Comparison of ENCODE assay signal across 10 cellular contexts in the genomic region with DNA sequence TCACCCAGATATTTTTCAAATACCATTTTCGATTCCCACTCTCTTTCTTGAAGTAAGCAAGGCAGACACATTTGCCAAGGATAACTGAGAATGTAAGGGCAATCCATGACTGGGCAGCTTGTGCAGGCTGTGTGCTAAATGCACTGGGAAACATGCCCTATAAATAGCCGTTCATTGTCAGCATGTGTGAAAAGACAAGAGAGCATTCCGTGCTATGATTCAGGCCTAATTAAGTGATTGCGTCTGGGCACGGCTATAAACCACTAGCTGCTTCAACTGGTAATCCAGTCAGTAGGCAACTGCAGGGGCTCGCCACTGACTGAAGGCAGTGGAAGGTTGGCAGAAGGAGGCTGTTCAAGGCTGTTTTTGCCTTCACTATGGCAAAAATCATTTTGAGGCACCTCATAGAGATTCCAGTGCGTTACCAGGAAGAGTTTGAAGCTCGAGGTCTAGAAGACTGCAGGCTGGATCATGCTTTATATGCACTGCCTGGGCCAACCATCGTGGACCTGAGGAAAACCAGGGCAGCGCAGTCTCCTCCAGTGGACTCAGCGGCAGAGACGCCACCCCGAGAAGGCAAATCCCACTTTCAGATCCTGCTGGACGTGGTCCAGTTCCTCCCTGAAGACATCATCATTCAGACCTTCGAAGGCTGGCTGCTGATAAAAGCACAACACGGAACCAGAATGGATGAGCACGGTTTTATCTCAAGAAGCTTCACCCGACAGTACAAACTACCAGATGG. TPM values are rescaled to one million over a fixed set of nuclear protein-coding genes. Genes with fewer than 3 reads are reported as not detected.
DNase-seq lines count a peak whose midpoint lies in the region; ATAC-seq and TF ChIP-seq lines count a peak whose summit lies in the region.
"Had no signal": no experiment of that assay in that cellular context is flagged by ENCODE, and none has a peak within 500 bp of the region (broad histone marks: within the 10 kb centered on the region; RNA-seq: fewer than 3 reads in every experiment).

A gene with protein sequence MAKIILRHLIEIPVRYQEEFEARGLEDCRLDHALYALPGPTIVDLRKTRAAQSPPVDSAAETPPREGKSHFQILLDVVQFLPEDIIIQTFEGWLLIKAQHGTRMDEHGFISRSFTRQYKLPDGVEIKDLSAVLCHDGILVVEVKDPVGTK (plus strand): TSS at position 287 of the 745 bp plus-strand sequence. CDS start 91 bp downstream, at position 378.

- peak within 1 kb of the TSS; percentile 61 to 86 (median 82) for H3K27ac ChIP-seq in sigmoid colon
- H3K27ac ChIP-seq in effector memory CD4-positive, alpha-beta T cell (ENCODE audit: insufficient read depth, low read length, poor library complexity, severe bottlenecking): no peak within 1 kb of the TSS

- intact Hi-C loops in Right ventricle myocardium superior (cut with DNase I) (no loop called here), sigmoid colon (cut with DNase I) (no loop called here)

- CTCF ChIA-PET in HEK293T (lab: Yijun Ruan, JAX): interaction anchor here (1.0 kb wide), 1 partner anchor 33 kb away, joined by 3 read pairs; no protein-coding TSS in a partner anchor

- no peaks in the 10 kb centered on the region for H3K36me3 ChIP-seq in sigmoid colon
- H3K36me3 ChIP-seq in effector memory CD4-positive, alpha-beta T cell (ENCODE audit: control insufficient read depth, insufficient read depth, low read length): no peaks in the 10 kb centered on the region

- peak within 1 kb of the TSS in 3 of 4 donors; percentile 15 to 36 (median 25) for H3K4me3 ChIP-seq in sigmoid colon
- H3K4me3 ChIP-seq in effector memory CD4-positive, alpha-beta T cell (ENCODE audit: insufficient read depth, low read depth, low read length, poor library complexity, severe bottlenecking): no peak within 1 kb of the TSS

- peak; percentile 11 for DNase-seq in GOT3 (lab: John Stamatoyannopoulos, UW)
- DNase-seq in Right ventricle myocardium superior: peak; percentile 58
- DNase-seq in sigmoid colon: peak; percentile 74
- no peak for DNase-seq in HEK293T (ENCODE audit: extremely low spot score)
- DNase-seq in stimulated activated CD4-positive, alpha-beta T cell treated with anti-CD3 and anti-CD28 coated beads, Interleukin-12 subunit alpha, Interleukin-12 subunit beta, amount 100 ng/mL, for 4 hours: no peak
- no peak for DNase-seq in effector memory CD4-positive, alpha-beta T cell
- DNase-seq: activated CD4-positive, alpha-beta T cell treated with anti-CD3 and anti-CD28 coated beads, Interleukin-2, amount 50 U/mL, for 1 hour had no signal

- TF ChIP-seq POLR2A in sigmoid colon (IDR thresholded peaks at IDR 0.05): no peak

- POLR2A ChIA-PET in HEK293T (lab: Yijun Ruan, JAX): no interaction called here

- H3K9me3 ChIP-seq in sigmoid colon: no peaks in the 10 kb centered on the region
- no peaks in the 10 kb centered on the region for H3K9me3 ChIP-seq in effector memory CD4-positive, alpha-beta T cell (ENCODE audit: control insufficient read depth, low read length)

- no peaks in the 10 kb centered on the region for H3K27me3 ChIP-seq in sigmoid colon
- no peaks in the 10 kb centered on the region for H3K27me3 ChIP-seq in effector memory CD4-positive, alpha-beta T cell (replicated peaks; ENCODE audit: control insufficient read depth, insufficient read depth, low read length, poor library complexity, severe bottlenecking)

- WGBS in sigmoid colon, 2 donors: 73 to 83% methylated on average over 18 of the region's 18 CpGs

- ATAC-seq in SK-N-SH treated with all-trans-retinoic acid at 6 μM for 48 hours (peak; percentile 83), Right ventricle myocardium superior (ENCODE audit: poor library complexity) (peak; percentile 74), HG02642 (IDR thresholded peaks at IDR 0.05; ENCODE audit: poor library complexity, unreplicated experiment) (no peak)

- TF ChIP-seq EP300 in sigmoid colon (IDR thresholded peaks at IDR 0.05): peak in 2 of 4 donors; percentile 6 to 61

- H3K4me1 ChIP-seq in sigmoid colon: peaks cover 0 to 36% (median 27%) of the 10 kb centered on the region in 4 donors
- H3K4me1 ChIP-seq in effector memory CD4-positive, alpha-beta T cell (ENCODE audit: control insufficient read depth, insufficient read depth, low read length, poor library complexity, severe bottlenecking): no peaks in the 10 kb centered on the region

- TF ChIP-seq CTCF in sigmoid colon (IDR thresholded peaks at IDR 0.05): no peak

TF ChIP-seq in SK-N-SH treated with all-trans-retinoic acid at 6 μM for 48 hours, 23 proteins besides CTCF, POLR2A, EP300 and RAD21 (continues in another document):
- TF ChIP-seq GLIS3 (CRISPR knock-in tag; IDR thresholded peaks at IDR 0.05) (no peak), ISL1 (CRISPR knock-in tag; IDR thresholded peaks at IDR 0.05) (no peak), ESRRG (CRISPR knock-in tag; IDR thresholded peaks at IDR 0.05) (no peak), ZNF565 (CRISPR knock-in tag; conservative IDR thresholded peaks at IDR 0.05; ENCODE audit: low read depth) (no peak), RARB (CRISPR knock-in tag; IDR thresholded peaks at IDR 0.05) (no peak), ZNF70 (CRISPR knock-in tag; IDR thresholded peaks at IDR 0.05) (no peak), ZNF8 (CRISPR knock-in tag; IDR thresholded peaks at IDR 0.05) (no peak), TCF4 (CRISPR knock-in tag; IDR thresholded peaks at IDR 0.05; ENCODE audit: borderline replicate concordance) (no peak)
- TF ChIP-seq, protein P1, sequence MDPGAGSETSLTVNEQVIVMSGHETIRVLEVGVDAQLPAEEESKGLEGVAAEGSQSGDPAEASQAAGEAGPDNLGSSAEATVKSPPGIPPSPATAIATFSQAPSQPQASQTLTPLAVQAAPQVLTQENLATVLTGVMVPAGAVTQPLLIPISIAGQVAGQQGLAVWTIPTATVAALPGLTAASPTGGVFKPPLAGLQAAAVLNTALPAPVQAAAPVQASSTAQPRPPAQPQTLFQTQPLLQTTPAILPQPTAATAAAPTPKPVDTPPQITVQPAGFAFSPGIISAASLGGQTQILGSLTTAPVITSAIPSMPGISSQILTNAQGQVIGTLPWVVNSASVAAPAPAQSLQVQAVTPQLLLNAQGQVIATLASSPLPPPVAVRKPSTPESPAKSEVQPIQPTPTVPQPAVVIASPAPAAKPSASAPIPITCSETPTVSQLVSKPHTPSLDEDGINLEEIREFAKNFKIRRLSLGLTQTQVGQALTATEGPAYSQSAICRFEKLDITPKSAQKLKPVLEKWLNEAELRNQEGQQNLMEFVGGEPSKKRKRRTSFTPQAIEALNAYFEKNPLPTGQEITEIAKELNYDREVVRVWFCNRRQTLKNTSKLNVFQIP (CRISPR knock-in tag; IDR thresholded peaks at IDR 0.05; ENCODE audit: borderline replicate concordance, low read depth): no peak
- TF ChIP-seq, protein P2, sequence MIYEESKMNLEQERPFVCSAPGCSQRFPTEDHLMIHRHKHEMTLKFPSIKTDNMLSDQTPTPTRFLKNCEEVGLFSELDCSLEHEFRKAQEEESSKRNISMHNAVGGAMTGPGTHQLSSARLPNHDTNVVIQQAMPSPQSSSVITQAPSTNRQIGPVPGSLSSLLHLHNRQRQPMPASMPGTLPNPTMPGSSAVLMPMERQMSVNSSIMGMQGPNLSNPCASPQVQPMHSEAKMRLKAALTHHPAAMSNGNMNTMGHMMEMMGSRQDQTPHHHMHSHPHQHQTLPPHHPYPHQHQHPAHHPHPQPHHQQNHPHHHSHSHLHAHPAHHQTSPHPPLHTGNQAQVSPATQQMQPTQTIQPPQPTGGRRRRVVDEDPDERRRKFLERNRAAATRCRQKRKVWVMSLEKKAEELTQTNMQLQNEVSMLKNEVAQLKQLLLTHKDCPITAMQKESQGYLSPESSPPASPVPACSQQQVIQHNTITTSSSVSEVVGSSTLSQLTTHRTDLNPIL (CRISPR knock-in tag; IDR thresholded peaks at IDR 0.05; ENCODE audit: low read depth): no peak

TF ChIP-seq in HEK293T, 16 proteins besides CTCF, POLR2A, EP300 and RAD21:
- no peak for TF ChIP-seq FOXK2 (IDR thresholded peaks at IDR 0.05)
- no peak for TF ChIP-seq BHLHE40 (IDR thresholded peaks at IDR 0.05; ENCODE audit: borderline replicate concordance)
- no peak for TF ChIP-seq ELF4 (IDR thresholded peaks at IDR 0.05)
- no peak for TF ChIP-seq L3MBTL2 (conservative IDR thresholded peaks at IDR 0.05)
- no peak for TF ChIP-seq SP1 (IDR thresholded peaks at IDR 0.05)
- no peak for TF ChIP-seq HDGF (IDR thresholded peaks at IDR 0.05; ENCODE audit: borderline replicate concordance)
- TF ChIP-seq SUZ12 (IDR thresholded peaks at IDR 0.05): no peak
- no peak for TF ChIP-seq FOXM1 (IDR thresholded peaks at IDR 0.05; ENCODE audit: borderline replicate concordance)
- TF ChIP-seq FOXA1 (IDR thresholded peaks at IDR 0.05): no peak
- TF ChIP-seq ZNF384 (IDR thresholded peaks at IDR 0.05): no peak
- TF ChIP-seq, protein P3, sequence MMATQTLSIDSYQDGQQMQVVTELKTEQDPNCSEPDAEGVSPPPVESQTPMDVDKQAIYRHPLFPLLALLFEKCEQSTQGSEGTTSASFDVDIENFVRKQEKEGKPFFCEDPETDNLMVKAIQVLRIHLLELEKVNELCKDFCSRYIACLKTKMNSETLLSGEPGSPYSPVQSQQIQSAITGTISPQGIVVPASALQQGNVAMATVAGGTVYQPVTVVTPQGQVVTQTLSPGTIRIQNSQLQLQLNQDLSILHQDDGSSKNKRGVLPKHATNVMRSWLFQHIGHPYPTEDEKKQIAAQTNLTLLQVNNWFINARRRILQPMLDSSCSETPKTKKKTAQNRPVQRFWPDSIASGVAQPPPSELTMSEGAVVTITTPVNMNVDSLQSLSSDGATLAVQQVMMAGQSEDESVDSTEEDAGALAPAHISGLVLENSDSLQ (IDR thresholded peaks at IDR 0.05): no peak
- TF ChIP-seq LEF1 (IDR thresholded peaks at IDR 0.05; ENCODE audit: borderline replicate concordance): no peak
- no peak for TF ChIP-seq TARDBP (IDR thresholded peaks at IDR 0.05)
- TF ChIP-seq NFRKB (IDR thresholded peaks at IDR 0.05): no peak
TF ChIP-seq in HEK293T: peak in this region for 0.

RNA-seq across cellular contexts. Expression of the gene that starts here (rescaled TPM):
- total RNA-seq in Right ventricle myocardium superior (596 TPM), sigmoid colon (10 to 100 TPM in 1 of 4 donors, 1 to 10 TPM in 2, under 1 TPM in 1; 0.68 to 17.4 (median 4.6) TPM)
- 1 to 10 TPM in 2 of 3 donors, under 1 TPM in 1; 0.23 to 2.4 (median 1.2) TPM for polyA plus RNA-seq in sigmoid colon
- total RNA-seq: omental fat pad had no signal

Comparison
In these comparisons a context has a peak if more than half of its experiments do, and no peak if none do; other contexts are left out.
1. RNA of the gene that starts here (total RNA-seq): 596 TPM in Right ventricle myocardium superior (single experiment); 0.68 to 17.4 TPM in sigmoid colon; every median in the first group is over 10 times any median in the second.
2. DNase-seq: peak in GOT3 (single experiment), Right ventricle myocardium superior (single experiment) and sigmoid colon (single experiment); none in HEK293T (single experiment), stimulated activated CD4-positive, alpha-beta T cell treated with anti-CD3 and anti-CD28 coated beads, Interleukin-12 subunit alpha, Interleukin-12 subunit beta, amount 100 ng/mL, for 4 hours (single experiment) and effector memory CD4-positive, alpha-beta T cell (0 of 3).